8 cellular contexts compared by ENCODE assay signal in the genomic region with DNA sequence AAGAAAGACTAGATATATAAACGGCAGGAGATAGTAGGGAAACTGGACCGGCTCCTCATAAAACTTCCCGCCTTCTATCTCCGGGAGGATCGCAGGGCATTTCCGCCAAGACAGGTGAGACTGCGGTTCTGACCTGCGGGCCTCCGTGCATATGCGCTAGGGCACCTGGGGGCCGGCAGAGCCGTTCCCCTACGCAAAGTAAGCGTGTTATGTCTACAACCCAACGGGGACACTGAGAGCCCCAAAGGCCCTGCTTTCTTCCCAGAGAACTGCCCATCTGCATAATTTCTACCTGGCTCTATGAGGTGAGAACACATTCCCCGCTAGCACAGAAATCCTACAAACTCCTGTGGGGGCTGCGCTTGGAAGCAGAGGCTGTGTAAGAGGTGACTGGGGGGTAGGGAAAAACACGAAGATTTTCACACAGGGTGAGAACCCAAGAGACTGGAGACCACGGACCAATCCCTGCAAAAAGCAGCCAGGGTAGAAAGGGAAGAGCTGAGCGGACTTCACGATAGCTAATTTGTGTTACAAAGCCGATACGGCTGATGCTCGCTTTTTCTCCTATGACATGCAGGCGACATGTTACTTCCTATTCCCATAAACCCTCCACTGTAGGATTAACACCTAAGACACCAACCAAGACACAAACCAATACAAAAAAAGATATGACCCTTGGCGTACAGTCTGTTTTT. TPM values are rescaled to one million over a fixed set of nuclear protein-coding genes. Genes with fewer than 3 reads are reported as not detected.
DNase-seq lines count a peak whose midpoint lies in the region; ATAC-seq and TF ChIP-seq lines count a peak whose summit lies in the region.
"Not testable (repeated sequence)": the region's sequence is repeated elsewhere in the genome, so short reads cannot be mapped to it uniquely, and the experiment has no call there.

No MANE protein-coding gene starts in this region.

- TF ChIP-seq POLR2A in GM19099 (IDR thresholded peaks at IDR 0.05; ENCODE audit: extremely low read depth, insufficient read length, low read depth) = peak; percentile 96
- peak; percentile 64 for TF ChIP-seq POLR2A in breast epithelium (IDR thresholded peaks at IDR 0.05)

- not testable (repeated sequence) for TF ChIP-seq CTCF in breast epithelium (IDR thresholded peaks at IDR 0.05)

- not testable (repeated sequence) for H3K9me3 ChIP-seq in BLaER1, breast epithelium

- intact Hi-C loops in breast epithelium (cut with DNase I; ENCODE audit: low total_unique reads) = not testable (repeated sequence)

- peak; percentile 84 for DNase-seq in NCI-H2196 (lab: John Stamatoyannopoulos, UW; ENCODE audit: unreplicated experiment)
- DNase-seq in UCSD-AML1 (lab: John Stamatoyannopoulos, UW; ENCODE audit: unreplicated experiment) = peak; percentile 75
- peak in 1 of 2 donors; percentile 46 for DNase-seq in breast epithelium (ENCODE audit: low spot score in 2 of 2)
- DNase-seq in iPS-NIHi7 (ENCODE audit: extremely low spot score) = peak; percentile 60
- DNase-seq in stimulated activated CD4-positive, alpha-beta T cell treated with anti-CD3 and anti-CD28 coated beads, Interleukin-12 subunit alpha, Interleukin-12 subunit beta, amount 100 ng/mL, for 4 hours = peak; percentile 49

- H3K4me2 ChIP-seq in BLaER1 = peak overlapping the region; percentile 39

- H3K4me1 ChIP-seq in BLaER1, breast epithelium: not testable (repeated sequence)

- peak; percentile 84 for ATAC-seq in HG03196 (IDR thresholded peaks at IDR 0.05; ENCODE audit: unreplicated experiment)

- H3K27ac ChIP-seq in BLaER1 = not testable (repeated sequence)
- peak overlapping the region; percentile 60 to 94 for H3K27ac ChIP-seq in breast epithelium

- not testable (repeated sequence) for H3K27me3 ChIP-seq in BLaER1, breast epithelium

- not testable (repeated sequence) for H3K9ac ChIP-seq in BLaER1

- H3K36me3 ChIP-seq in BLaER1, breast epithelium: not testable (repeated sequence)

- H4K20me1 ChIP-seq in BLaER1 = not testable (repeated sequence)

- not testable (repeated sequence) for H3K4me3 ChIP-seq in BLaER1
- peak overlapping the region in 2 of 3 donors; percentile 40 to 60 for H3K4me3 ChIP-seq in breast epithelium

RNA-seq across cellular contexts. Expression of a gene that starts 0.5 kb away (rescaled TPM):
- under 1 TPM; under 0.01 TPM for total RNA-seq in breast epithelium
